ENCODE assay signal across 8 cellular contexts in genomic region chr2:146138820-146139219, GRCh38.
"Had no signal": no experiment of that assay in that cellular context is flagged by ENCODE, and none has a peak within 500 bp of the region (broad histone marks: within the 10 kb centered on the region; RNA-seq: fewer than 3 reads in every experiment).

No MANE protein-coding gene starts in this region.

- H3K4me3 ChIP-seq: GM12878 had no signal

- ATAC-seq: GM12878 had no signal

- FAIRE-seq: G401.6, GM12878, GM12891, GM12892, GM18507, GM19239 had no signal

- DNase-seq: GDM1, GF-D8 had no signal
